Comparison of ENCODE assay signal across 19 cellular contexts in the genomic region with DNA sequence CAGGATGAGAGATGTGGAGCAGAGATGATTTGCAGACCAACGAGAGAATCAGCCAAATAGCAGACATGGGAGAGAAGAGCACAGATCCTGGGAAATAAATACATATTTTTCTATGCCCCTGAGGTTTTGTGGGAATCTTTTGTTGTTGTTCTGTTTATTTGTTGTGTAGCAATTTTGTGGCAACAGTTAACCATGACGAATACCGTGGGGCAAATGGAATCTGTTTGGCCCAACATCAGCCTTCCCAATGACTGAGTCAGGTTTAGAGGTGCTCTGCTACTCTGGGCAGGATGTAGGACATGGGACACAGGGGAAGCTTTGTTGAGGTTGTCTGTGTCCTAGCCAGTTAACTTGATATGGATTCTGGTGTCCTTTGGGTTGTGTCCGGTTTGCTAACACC. TPM values are rescaled to one million over a fixed set of nuclear protein-coding genes. Genes with fewer than 3 reads are reported as not detected.
A peak's percentile ranks its signal among the peaks of the same experiment; 100 is the strongest.
DNase-seq lines count a peak whose midpoint lies in the region; ATAC-seq and TF ChIP-seq lines count a peak whose summit lies in the region.
"Had no signal": no experiment of that assay in that cellular context is flagged by ENCODE, and none has a peak within 500 bp of the region (broad histone marks: within the 10 kb centered on the region; RNA-seq: fewer than 3 reads in every experiment).

No MANE protein-coding gene starts in this region.

- H3K4me3 ChIP-seq in GM23248 (no peak overlapping the region), PC-3 (ENCODE audit: low read length) (no peak overlapping the region), fibroblast of mammary gland (ENCODE audit: control insufficient read depth, low read depth, low read length) (no peak overlapping the region), H7 (ENCODE audit: insufficient read depth, low read depth, low read length) (no peak overlapping the region)

- no TSS peak for BruUV-seq in PC-3 (replicated peaks; lab: Mats Ljungman, UMichigan)

- POLR2A ChIA-PET in PC-3 (lab: Charles Lee; ENCODE audit: unreplicated experiment): interaction anchor here (0.6 kb wide), 1 partner anchor 1694 kb away, joined by 3 read pairs; no protein-coding TSS in a partner anchor

- peaks cover 14% of the 10 kb centered on the region for H3K4me1 Mint-ChIP-seq in nephron progenitor cell

- H3K4me1 ChIP-seq in GM23248 (ENCODE audit: insufficient read depth) (peaks cover 13% of the 10 kb centered on the region), PC-3 (ENCODE audit: insufficient read depth, low read length) (peaks cover 13% of the 10 kb centered on the region)

- no peaks in the 10 kb centered on the region for H3K27me3 ChIP-seq in GM23248 (replicated peaks; ENCODE audit: insufficient read depth)
- no peaks in the 10 kb centered on the region for H3K27me3 ChIP-seq in PC-3 (ENCODE audit: low read length)
- H3K27me3 ChIP-seq in H7 (ENCODE audit: control insufficient read depth, insufficient read depth, low read length): no peaks in the 10 kb centered on the region

- CTCF ChIA-PET in PC-3 (lab: Charles Lee): no interaction called here

- ATAC-seq in PC-3: no peak
- ATAC-seq in omental fat pad (ENCODE audit: low FRiP score): no peak
- ATAC-seq in HG02870 (IDR thresholded peaks at IDR 0.05; ENCODE audit: unreplicated experiment): no peak
- ATAC-seq: CD8-positive, alpha-beta T cell; Panc1 had no signal

- H4K20me1 ChIP-seq in GM23248 (ENCODE audit: insufficient read depth): no peaks in the 10 kb centered on the region
- no peaks in the 10 kb centered on the region for H4K20me1 ChIP-seq in PC-3 (ENCODE audit: low read length)

- no peaks in the 10 kb centered on the region for H3K36me3 Mint-ChIP-seq in nephron progenitor cell (ENCODE audit: low read depth)
- H3K36me3 Mint-ChIP-seq: CD8-positive, alpha-beta T cell had no signal

- peak; percentile 66 for DNase-seq in GM23248
- DNase-seq in PC-3: peak; percentile 21
- DNase-seq in fibroblast of mammary gland (ENCODE audit: low read depth): peak; percentile 67
- no peak for DNase-seq in omental fat pad (ENCODE audit: low spot score)
- DNase-seq in nephron progenitor cell: no peak
- no peak for DNase-seq in H7
- DNase-seq: CD8-positive, alpha-beta T cell; DND-41; GF-D8; H9; KG1; NCI-H1048; NCI-H146; NCI-H2081; SW 1271 had no signal

- peaks cover 23% of the 10 kb centered on the region for H3K27me3 Mint-ChIP-seq in nephron progenitor cell (ENCODE audit: low read depth, poor library complexity)

- WGBS in GM23248 (ENCODE audit: low coverage in 1 of 2, low lambda C conversion rate in 2 of 2, missing lambda C conversion rate in 2 of 2), 2 experiments: 33 to 38% methylated on average over 4 of the region's 4 CpGs

- H3K9me3 ChIP-seq in GM23248 (ENCODE audit: low read depth) (no peaks in the 10 kb centered on the region), PC-3 (ENCODE audit: low read length) (peaks cover 9% of the 10 kb centered on the region; the same call in 1 of the 2 replicates)

- TF ChIP-seq CTCF in PC-3 (conservative IDR thresholded peaks at IDR 0.05; ENCODE audit: low read depth, low read length) (no peak), fibroblast of mammary gland (conservative IDR thresholded peaks at IDR 0.05; ENCODE audit: control insufficient read depth, insufficient read depth, low read depth, low read length) (no peak), omental fat pad (IDR thresholded peaks at IDR 0.05) (no peak), nephron progenitor cell (IDR thresholded peaks at IDR 0.05) (no peak)

- no peaks in the 10 kb centered on the region for H3K9me2 ChIP-seq in GM23248 (ENCODE audit: insufficient read depth)
- H3K9me2 ChIP-seq in PC-3 (replicated peaks; ENCODE audit: low read length): no peaks in the 10 kb centered on the region

- H3K9me3 Mint-ChIP-seq in nephron progenitor cell: peaks cover 25% of the 10 kb centered on the region

- H3K36me3 ChIP-seq in GM23248 (ENCODE audit: low read depth): no peaks in the 10 kb centered on the region
- H3K36me3 ChIP-seq in PC-3 (ENCODE audit: low read depth, low read length): no peaks in the 10 kb centered on the region
- H3K36me3 ChIP-seq in H7 (replicated peaks; ENCODE audit: control insufficient read depth, insufficient read depth, low read length): no peaks in the 10 kb centered on the region

- no peak overlapping the region for H3K27ac Mint-ChIP-seq in nephron progenitor cell
- H3K27ac Mint-ChIP-seq: CD8-positive, alpha-beta T cell had no signal

- no peak overlapping the region for H3K4me3 Mint-ChIP-seq in nephron progenitor cell
- H3K4me3 Mint-ChIP-seq: CD8-positive, alpha-beta T cell; H9 had no signal

- H3K27ac ChIP-seq in GM23248 (peak overlapping the region; percentile 44), PC-3 (ENCODE audit: low read length) (no peak overlapping the region)

- H3F3A ChIP-seq in GM23248 (ENCODE audit: insufficient read depth) (peaks cover 23% of the 10 kb centered on the region), PC-3 (ENCODE audit: low read length, unreplicated experiment) (no peaks in the 10 kb centered on the region)

- H3K4me2 ChIP-seq in GM23248 (ENCODE audit: unreplicated experiment): no peak overlapping the region
- no peak overlapping the region for H3K4me2 ChIP-seq in PC-3 (ENCODE audit: low read length)

- no peak overlapping the region for H2AFZ ChIP-seq in GM23248
- H2AFZ ChIP-seq in PC-3 (ENCODE audit: low read length): no peak overlapping the region

- peak overlapping the region; percentile 46; the same call in 1 of the 2 replicates for H3K9ac ChIP-seq in GM23248
- H3K9ac ChIP-seq in PC-3 (ENCODE audit: low read length): no peak overlapping the region

- H3K79me2 ChIP-seq in GM23248 (ENCODE audit: insufficient read depth): no peaks in the 10 kb centered on the region
- no peaks in the 10 kb centered on the region for H3K79me2 ChIP-seq in PC-3 (ENCODE audit: low read length)

- intact Hi-C loops in PC-3 (cut with micrococcal nuclease): no loop called here

- in situ Hi-C loops in GM23248 (cut with MboI): no loop called here

RNA-seq across cellular contexts. Expression of a gene that starts 7.9 kb away (rescaled TPM):
- 48.0 and 50.2 TPM in 2 replicates for total RNA-seq in GM23248 (2014; rRNA removed; shearing (Covaris generic))
- polyA plus RNA-seq in GM23248 (2016; fragmentation: Nextera tagmentation; extraction: Ambion mirVana): 26.2 and 29.7 TPM in 2 replicates
- 9.6 and 10.8 TPM in 2 replicates for total RNA-seq in PC-3 (2014; rRNA removed)
- total RNA-seq in omental fat pad: 10 to 100 TPM in 3 of 4 donors, 1 to 10 TPM in 1; 5.8 to 28.5 (median 18.7) TPM
- 7.4 and 9.5 TPM in 2 replicates for total RNA-seq in H7 (2014; rRNA removed; shearing (Covaris generic))
- total RNA-seq: CD8-positive, alpha-beta T cell; MCF 10A had no signal

RNA-seq across cellular contexts. Expression of a gene that starts 12.3 kb away (rescaled TPM):
- total RNA-seq in GM23248 (2014; rRNA removed; shearing (Covaris generic)): 20.1 and 24.1 TPM in 2 replicates
- polyA plus RNA-seq in GM23248 (2016; fragmentation: Nextera tagmentation; extraction: Ambion mirVana): 23.6 and 24.0 TPM in 2 replicates
- total RNA-seq in PC-3 (2014; rRNA removed) (41.4 and 48.1 TPM in 2 replicates), omental fat pad (10 to 100 TPM; 14.2 to 26.2 (median 15.7) TPM)
- total RNA-seq in H7 (2014; rRNA removed; shearing (Covaris generic)): 19.2 and 20.0 TPM in 2 replicates

RNA-seq across cellular contexts. Expression of a gene that starts 50.3 kb away (rescaled TPM):
- total RNA-seq in GM23248 (2014; rRNA removed; shearing (Covaris generic)): 0.89 and 2.4 TPM in 2 replicates
- 2.3 and 4.6 TPM in 2 replicates for polyA plus RNA-seq in GM23248 (2016; fragmentation: Nextera tagmentation; extraction: Ambion mirVana)
- not detected in 2 replicates for total RNA-seq in PC-3 (2014; rRNA removed)
- 1 to 10 TPM; 1.2 to 3.5 (median 1.9) TPM for total RNA-seq in omental fat pad
- total RNA-seq in H7 (2014; rRNA removed; shearing (Covaris generic)): 6.9 and 11.8 TPM in 2 replicates
- total RNA-seq: MCF 10A, NCI-H460 had no signal

Comparison
In these comparisons a context has a peak if more than half of its experiments do, and no peak if none do; other contexts are left out.
1. DNase-seq: peak in GM23248 (single experiment), PC-3 (single experiment) and fibroblast of mammary gland (single experiment); none in omental fat pad (single experiment), nephron progenitor cell (single experiment) and H7 (single experiment).